Comparison of ENCODE assay signal across 16 cellular contexts in genomic region chr4:53777244-53777984, GRCh38.
DNase-seq lines count a peak whose midpoint lies in the region; ATAC-seq, FAIRE-seq and TF ChIP-seq lines count a peak whose summit lies in the region.
"Had no signal": no experiment of that assay in that cellular context is flagged by ENCODE, and none has a peak within 500 bp of the region (broad histone marks: within the 10 kb centered on the region; RNA-seq: fewer than 3 reads in every experiment).

No MANE protein-coding gene starts in this region.

- H3K9me3 ChIP-seq in A549 (no peaks in the 10 kb centered on the region), left ventricle myocardium inferior (replicated peaks) (no peaks in the 10 kb centered on the region)
- H3K9me3 ChIP-seq in naive thymus-derived CD4-positive, alpha-beta T cell (ENCODE audit: control insufficient read depth in 2 of 3, low read length in 3 of 3): no peaks in the 10 kb centered on the region
- H3K9me3 ChIP-seq: BLaER1 treated with 17β-estradiol and CSF1 and Interleukin-3, amounts not matched to agents 10 nM and 100 nM; SJSA1; testis had no signal

- H3K27ac ChIP-seq in A549 (peak overlapping the region; percentile 77 to 78), left ventricle myocardium inferior (replicated peaks) (peak overlapping the region; percentile 43)
- no peak overlapping the region for H3K27ac ChIP-seq in naive thymus-derived CD4-positive, alpha-beta T cell (ENCODE audit: low read depth, low read length)
- H3K27ac ChIP-seq: BLaER1 treated with 17β-estradiol and CSF1 and Interleukin-3, amounts not matched to agents 10 nM and 100 nM; SJSA1 had no signal

- POLR2A ChIA-PET in A549 (lab: Yijun Ruan, JAX) (no interaction called here), WTC11 (lab: Charles Lee) (no interaction called here)
- POLR2A ChIA-PET in naive thymus-derived CD4-positive, alpha-beta T cell (lab: Charles Lee): no interaction called here

- no peak overlapping the region for H3K4me3 Mint-ChIP-seq in naive thymus-derived CD4-positive, alpha-beta T cell
- H3K4me3 Mint-ChIP-seq in WTC11: no peak overlapping the region
- H3K4me3 Mint-ChIP-seq: GM23338 had no signal

- peaks cover 0 to 2% (median 0%) of the 10 kb centered on the region in 11 donors for H3K9me3 Mint-ChIP-seq in naive thymus-derived CD4-positive, alpha-beta T cell
- no peaks in the 10 kb centered on the region for H3K9me3 Mint-ChIP-seq in WTC11
- H3K9me3 Mint-ChIP-seq: GM23338 had no signal

- no peak overlapping the region for H3K4me3 ChIP-seq in A549
- no peak overlapping the region for H3K4me3 ChIP-seq in left ventricle myocardium inferior
- H3K4me3 ChIP-seq in naive thymus-derived CD4-positive, alpha-beta T cell (ENCODE audit: low read length): no peak overlapping the region
- H3K4me3 ChIP-seq: BLaER1 treated with 17β-estradiol and CSF1 and Interleukin-3, amounts not matched to agents 10 nM and 100 nM; GM23338; SJSA1; testis had no signal

- DNase-seq in A549 (ENCODE audit: low read depth in 1 of 2, low spot score in 1 of 2) (peak; percentile 15 to 53), HS-5 (ENCODE audit: low read depth) (peak; percentile 76), amniotic epithelial cell (ENCODE audit: low read depth) (peak; percentile 98), left ventricle myocardium inferior (no peak), WTC11 (ENCODE audit: low spot score) (no peak)
- no peak for DNase-seq in naive thymus-derived CD4-positive, alpha-beta T cell
- DNase-seq: activated CD4-positive, alpha-beta T cell treated with anti-CD3 and anti-CD28 coated beads for 1 hour; KBM-7; mesendoderm; NCI-H345; testis had no signal

- intact Hi-C loops in left ventricle myocardium inferior (cut with micrococcal nuclease): no loop called here
- intact Hi-C loops in naive thymus-derived CD4-positive, alpha-beta T cell (cut with micrococcal nuclease): no loop called here

- peak overlapping the region; percentile 68 for H3K4me2 ChIP-seq in A549
- H3K4me2 ChIP-seq: GM23338 had no signal

- peaks cover 47% of the 10 kb centered on the region for H3K4me1 ChIP-seq in A549
- peaks cover 3% of the 10 kb centered on the region for H3K4me1 ChIP-seq in left ventricle myocardium inferior
- no peaks in the 10 kb centered on the region for H3K4me1 ChIP-seq in naive thymus-derived CD4-positive, alpha-beta T cell (ENCODE audit: control insufficient read depth in 2 of 2, insufficient read depth in 2 of 2, low read length in 2 of 2)

- no peak overlapping the region for H3K27ac Mint-ChIP-seq in naive thymus-derived CD4-positive, alpha-beta T cell
- H3K27ac Mint-ChIP-seq in WTC11: no peak overlapping the region
- H3K27ac Mint-ChIP-seq: GM23338 had no signal

- no peaks in the 10 kb centered on the region for H3K36me3 ChIP-seq in left ventricle myocardium inferior
- no peaks in the 10 kb centered on the region for H3K36me3 ChIP-seq in naive thymus-derived CD4-positive, alpha-beta T cell (ENCODE audit: control insufficient read depth in 2 of 3, insufficient read depth in 3 of 3, low read length in 3 of 3)
- H3K36me3 ChIP-seq: BLaER1 treated with 17β-estradiol and CSF1 and Interleukin-3, amounts not matched to agents 10 nM and 100 nM; SJSA1 had no signal

- H3K36me3 Mint-ChIP-seq in naive thymus-derived CD4-positive, alpha-beta T cell: no peaks in the 10 kb centered on the region
- no peaks in the 10 kb centered on the region for H3K36me3 Mint-ChIP-seq in WTC11

- no peak for TF ChIP-seq EP300 in A549 (IDR thresholded peaks at IDR 0.05)

- no peak for TF ChIP-seq RAD21 in A549 (conservative IDR thresholded peaks at IDR 0.05 in 1 of 2, IDR thresholded peaks at IDR 0.05 in 1 of 2)

- WGBS in A549 (ENCODE audit: missing lambda C conversion rate): 20% methylated on average over 4 of the region's 4 CpGs

- peaks cover 11% of the 10 kb centered on the region for H3K27me3 ChIP-seq in left ventricle myocardium inferior (ENCODE audit: low read depth)
- no peaks in the 10 kb centered on the region for H3K27me3 ChIP-seq in naive thymus-derived CD4-positive, alpha-beta T cell (ENCODE audit: control insufficient read depth in 2 of 2, insufficient read depth in 2 of 2, low read length in 2 of 2)
- H3K27me3 ChIP-seq: BLaER1 treated with 17β-estradiol and CSF1 and Interleukin-3, amounts not matched to agents 10 nM and 100 nM; SJSA1; testis had no signal

- peak; percentile 7 for FAIRE-seq in A549 (lab: Jason Lieb, UNC)

- TF ChIP-seq POLR2A in A549 (IDR thresholded peaks at IDR 0.05; ENCODE audit: low read length): no peak

- ATAC-seq in A549 (peak; percentile 58 to 60; a peak in 4 of 6 replicates), WTC11 (no peak), HG02981 (IDR thresholded peaks at IDR 0.05; ENCODE audit: unreplicated experiment) (no peak), esophagus mucosa (no peak)
- ATAC-seq in naive thymus-derived CD4-positive, alpha-beta T cell: no peak
- ATAC-seq: GM23338 had no signal

- CTCF ChIA-PET in A549 (lab: Yijun Ruan, JAX) (interaction anchor here (0.9 kb wide), 1 partner anchor 131 kb away, joined by 3 read pairs; no protein-coding TSS in a partner anchor), WTC11 (lab: Charles Lee) (no interaction called here)
- CTCF ChIA-PET in naive thymus-derived CD4-positive, alpha-beta T cell (lab: Charles Lee): no interaction called here

- TF ChIP-seq CTCF in A549 (IDR thresholded peaks at IDR 0.05): no peak
- TF ChIP-seq CTCF in left ventricle myocardium inferior (IDR thresholded peaks at IDR 0.05; ENCODE audit: borderline replicate concordance): no peak
- TF ChIP-seq CTCF in WTC11 (IDR thresholded peaks at IDR 0.05): no peak

- H3K27me3 Mint-ChIP-seq in naive thymus-derived CD4-positive, alpha-beta T cell: peaks cover 0 to 4% (median 1%) of the 10 kb centered on the region in 5 donors
- H3K27me3 Mint-ChIP-seq in WTC11 (ENCODE audit: low read depth): no peaks in the 10 kb centered on the region

- H3K4me1 Mint-ChIP-seq in naive thymus-derived CD4-positive, alpha-beta T cell: peaks cover 0 to under 1% (median 0%) of the 10 kb centered on the region in 7 donors
- H3K4me1 Mint-ChIP-seq in WTC11: no peaks in the 10 kb centered on the region
- H3K4me1 Mint-ChIP-seq: GM23338 had no signal

TF ChIP-seq in A549, 52 proteins besides CTCF, POLR2A, EP300 and RAD21:
- TF ChIP-seq FOSL2 (IDR thresholded peaks at IDR 0.05) (peak; percentile 36; the same call in 1 of the 2 replicates), FOSL2 (CRISPR knock-in tag; IDR thresholded peaks at IDR 0.05) (no peak), EHMT2 (IDR thresholded peaks at IDR 0.05; ENCODE audit: low read depth) (no peak), SMC3 (IDR thresholded peaks at IDR 0.05) (peak; percentile 5; the same call in 1 of the 3 replicates), JUNB (IDR thresholded peaks at IDR 0.05) (peak; percentile 32; the same call in 1 of the 2 replicates), CEBPB (IDR thresholded peaks at IDR 0.05) (0 out of 4 replicates have a peak, but pooled peaks of 1 of the 2 experiments have one; percentile 11), MAX (IDR thresholded peaks at IDR 0.05) (0 out of 2 replicates have a peak, but pooled peaks have one; percentile 11), RNF2 (IDR thresholded peaks at IDR 0.05; ENCODE audit: borderline replicate concordance, low read depth) (no peak)

TF ChIP-seq in WTC11, 78 proteins besides CTCF, POLR2A, EP300 and RAD21:
- TF ChIP-seq NFYB (CRISPR knock-in tag; conservative IDR thresholded peaks at IDR 0.05; ENCODE audit: low read depth): no peak
- no peak for TF ChIP-seq ZBTB43 (CRISPR knock-in tag; IDR thresholded peaks at IDR 0.05)
- no peak for TF ChIP-seq ZNF532 (CRISPR knock-in tag; IDR thresholded peaks at IDR 0.05; ENCODE audit: borderline replicate concordance)
- no peak for TF ChIP-seq PRRX2 (CRISPR knock-in tag; IDR thresholded peaks at IDR 0.05)
- TF ChIP-seq MAX (CRISPR knock-in tag; IDR thresholded peaks at IDR 0.05): no peak
- no peak for TF ChIP-seq ZNF396 (CRISPR knock-in tag; IDR thresholded peaks at IDR 0.05; ENCODE audit: borderline replicate concordance)

Comparison
In these comparisons a context has a peak if more than half of its experiments do, and no peak if none do; other contexts are left out.
1. ATAC-seq: peak in A549 (2 of 2); none in naive thymus-derived CD4-positive, alpha-beta T cell (single experiment), WTC11 (single experiment), HG02981 (single experiment) and esophagus mucosa (single experiment).
2. DNase-seq: peak in A549 (2 of 2), HS-5 (single experiment) and amniotic epithelial cell (single experiment); none in left ventricle myocardium inferior (single experiment), naive thymus-derived CD4-positive, alpha-beta T cell (0 of 9) and WTC11 (single experiment).
3. Of the 8 proteins assayed by ChIP-seq in both WTC11 and A549: peak only in WTC11: none; only in A549: MAX; in both: none; in neither: 7.